ENCODE assay signal across 8 cellular contexts in the genomic region with DNA sequence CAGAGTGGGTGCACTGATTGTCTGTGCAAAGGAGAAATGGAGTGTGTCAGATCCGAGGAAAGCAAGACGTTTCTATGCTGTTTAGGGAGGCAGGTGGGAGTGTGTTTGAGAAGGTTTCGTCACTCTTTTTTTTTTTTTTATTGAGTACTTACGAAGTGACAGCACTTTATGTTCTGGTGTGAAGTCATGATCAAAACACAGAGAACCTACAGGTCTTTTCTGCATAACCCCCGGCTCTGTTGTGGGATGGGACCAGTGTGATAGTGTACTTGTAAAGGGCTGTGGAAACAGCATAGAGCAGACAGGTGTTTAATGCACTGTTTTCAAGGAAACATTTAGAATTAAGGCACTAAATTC. TPM values are rescaled to one million over a fixed set of nuclear protein-coding genes. Genes with fewer than 3 reads are reported as not detected.
DNase-seq lines count a peak whose midpoint lies in the region; ATAC-seq and TF ChIP-seq lines count a peak whose summit lies in the region.

No MANE protein-coding gene starts in this region.

- H3K9me3 ChIP-seq in DND-41 (ENCODE audit: insufficient read depth, low read length, severe bottlenecking) (no peaks in the 10 kb centered on the region), mucosa of descending colon (no peaks in the 10 kb centered on the region)

- H4K20me1 ChIP-seq in DND-41 (ENCODE audit: insufficient read depth, low read length): no peaks in the 10 kb centered on the region

- TF ChIP-seq CTCF in DND-41 (IDR thresholded peaks at IDR 0.05; ENCODE audit: borderline replicate concordance, extremely low read depth, low read length, poor library complexity, severe bottlenecking) (no peak), mucosa of descending colon (IDR thresholded peaks at IDR 0.05) (no peak), GM13977 (IDR thresholded peaks at IDR 0.05; ENCODE audit: extremely low read depth, insufficient read depth, missing control alignments) (no peak)

- H3K79me2 ChIP-seq in DND-41 (ENCODE audit: insufficient read depth, low read length): peaks cover 26% of the 10 kb centered on the region

- H3K36me3 ChIP-seq in DND-41 (ENCODE audit: insufficient read depth, low read length) (peaks cover 29% of the 10 kb centered on the region), mucosa of descending colon (ENCODE audit: low read depth) (no peaks in the 10 kb centered on the region)

- ATAC-seq in DND-41 (ENCODE audit: insufficient read depth, low read depth) (no peak), mucosa of descending colon (peak; percentile 45)

- peak overlapping the region; percentile 77 for H3K9ac ChIP-seq in DND-41 (ENCODE audit: low read depth, low read length)

- no peaks in the 10 kb centered on the region for H3K27me3 ChIP-seq in DND-41 (ENCODE audit: insufficient read depth, low read length, poor library complexity)

- peaks cover 25% of the 10 kb centered on the region for H3K4me1 ChIP-seq in DND-41 (ENCODE audit: insufficient read depth, low read length)
- H3K4me1 ChIP-seq in mucosa of descending colon (ENCODE audit: low read depth): peaks cover 12% of the 10 kb centered on the region

- H3K27ac ChIP-seq in DND-41 (ENCODE audit: low read length) (peak overlapping the region; percentile 95), cingulate gyrus (ENCODE audit: low read depth, low read length) (peak overlapping the region; percentile 74)

- in situ Hi-C loops in GM13977 (cut with MboI; ENCODE audit: low pct_unique_long_range_greater_than_20kb, low sequenced_read_pairs, unreplicated experiment): no loop called here

- peak overlapping the region; percentile 91 for H2AFZ ChIP-seq in DND-41 (ENCODE audit: low read depth, low read length)

- DNase-seq in DND-41: no peak
- DNase-seq in M059J (ENCODE audit: low read depth): peak; percentile 29
- DNase-seq in mucosa of descending colon: no peak
- DNase-seq in ecto neural progenitor cell (ENCODE audit: low spot score): no peak
- no peak for DNase-seq in NCI-H2081 treated with DMSO at 0.1 percent for 48 hours (lab: John Stamatoyannopoulos, UW)
- DNase-seq in NCI-H446 treated with DMSO at 0.1 percent for 48 hours (lab: John Stamatoyannopoulos, UW): no peak
- no peak for DNase-seq in GM13977 (ENCODE audit: low spot score)

- peak overlapping the region; percentile 80 for H3K4me2 ChIP-seq in DND-41 (ENCODE audit: insufficient read depth, low read length)

- intact Hi-C loops in mucosa of descending colon (cut with DNase I, micrococcal nuclease): no loop called here

- H3K4me3 ChIP-seq in DND-41 (ENCODE audit: low read depth in 1 of 2, low read length in 2 of 2) (peak overlapping the region; percentile 85 to 89), mucosa of descending colon (peak overlapping the region; percentile 62)

RNA-seq across cellular contexts. Expression of a gene that starts 26.7 kb away (rescaled TPM):
- 51.0 and 53.7 TPM in 2 replicates for total RNA-seq in M059J (2014; rRNA removed; shearing (Covaris generic))
- total RNA-seq in mucosa of descending colon: 10 to 100 TPM; 63.8 to 77.2 (median 71.9) TPM

RNA-seq across cellular contexts. Expression of a gene that starts 54.9 kb away (rescaled TPM):
- total RNA-seq in M059J (2014; rRNA removed; shearing (Covaris generic)): 9.3 and 16.7 TPM in 2 replicates
- 1 to 10 TPM; 4.7 to 6.6 (median 6.0) TPM for total RNA-seq in mucosa of descending colon
